ENCODE assay signal across 13 cellular contexts in the genomic region with DNA sequence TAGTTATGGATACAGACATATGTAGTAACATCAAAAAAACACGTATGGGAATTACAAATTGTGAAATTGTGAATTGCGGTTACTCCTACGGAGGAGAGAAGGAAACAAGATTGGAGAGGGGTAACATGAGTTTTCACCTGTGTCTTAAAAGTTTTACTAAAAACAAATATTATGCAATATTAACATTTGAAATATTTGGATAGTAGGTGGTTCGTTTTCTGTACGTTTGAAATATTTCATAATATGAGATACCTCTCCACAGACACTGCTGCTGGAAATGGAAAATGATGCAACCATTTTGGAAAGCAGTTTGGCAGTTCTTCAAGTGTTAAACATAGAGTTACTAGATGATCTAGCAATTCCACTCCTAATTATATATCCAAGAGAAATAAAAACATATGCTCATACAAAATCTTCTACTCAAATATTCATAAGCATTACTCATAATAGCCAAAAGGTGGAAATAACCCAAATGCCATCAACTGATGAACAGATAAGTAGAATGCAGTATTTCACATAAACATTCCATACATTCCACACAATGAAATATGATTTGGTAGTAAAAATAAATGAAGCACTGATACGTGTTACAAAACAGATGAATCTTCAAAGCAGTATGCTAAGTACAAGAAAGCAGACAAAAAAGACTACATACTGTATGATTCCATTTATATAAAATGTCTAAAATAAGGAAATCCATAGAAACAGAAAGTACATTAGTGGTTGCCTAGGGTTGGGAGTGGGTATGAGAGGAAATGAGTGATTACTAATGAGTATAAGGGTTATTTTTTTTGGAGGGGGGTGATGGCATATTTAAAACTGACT. TPM values are rescaled to one million over a fixed set of nuclear protein-coding genes. Genes with fewer than 3 reads are reported as not detected.
A peak's percentile ranks its signal among the peaks of the same experiment; 100 is the strongest.
DNase-seq lines count a peak whose midpoint lies in the region; FAIRE-seq and TF ChIP-seq lines count a peak whose summit lies in the region.
"Had no signal": no experiment of that assay in that cellular context is flagged by ENCODE, and none has a peak within 500 bp of the region (broad histone marks: within the 10 kb centered on the region; RNA-seq: fewer than 3 reads in every experiment).

No MANE protein-coding gene starts in this region.

- CTCF ChIA-PET in A673 (lab: Charles Lee), result no interaction called here

- H3K9me3 ChIP-seq in A673 (ENCODE audit: low read depth, low read length, poor library complexity, severe bottlenecking) (no peaks in the 10 kb centered on the region), esophagus muscularis mucosa (no peaks in the 10 kb centered on the region)
- H3K9me3 ChIP-seq: SJCRH30 had no signal

- H3K27ac ChIP-seq in A673 (ENCODE audit: low read depth, low read length, poor library complexity, severe bottlenecking), result peak overlapping the region; percentile 57
- H3K27ac ChIP-seq in esophagus muscularis mucosa (replicated peaks in 1 of 4), result no peak overlapping the region
- H3K27ac ChIP-seq: SJCRH30 had no signal

- H3K4me3 ChIP-seq in A673 (ENCODE audit: low read depth, low read length, poor library complexity, severe bottlenecking) (no peak overlapping the region), astrocyte of the spinal cord (ENCODE audit: low read depth, low read length) (no peak overlapping the region), esophagus muscularis mucosa (no peak overlapping the region)
- H3K4me3 ChIP-seq: SJCRH30 had no signal

- H3K4me1 ChIP-seq in A673 (ENCODE audit: insufficient read depth, low read length, poor library complexity, severe bottlenecking) (peaks cover 19% of the 10 kb centered on the region), esophagus muscularis mucosa (peaks cover 0 to 6% (median 2%) of the 10 kb centered on the region in 4 donors)

- peak; percentile 53 for FAIRE-seq in islet of Langerhans (lab: Jason Lieb, UNC)

- peak; percentile 54 for DNase-seq in A673 (ENCODE audit: low spot score)
- peak; percentile 38 for DNase-seq in HT1080 (ENCODE audit: low read depth)
- peak; percentile 45 for DNase-seq in astrocyte of the spinal cord (ENCODE audit: low read depth, low spot score)
- no peak for DNase-seq in esophagus muscularis mucosa (ENCODE audit: extremely low spot score)
- DNase-seq in NCI-H2227 (lab: John Stamatoyannopoulos, UW; ENCODE audit: unreplicated experiment), result no peak
- no peak for DNase-seq in NCI-H82 (lab: John Stamatoyannopoulos, UW)
- DNase-seq in ureter (ENCODE audit: low spot score), result no peak
- DNase-seq: activated effector memory CD4-positive, alpha-beta T cell treated with Interleukin-2 at 50 U/mL for 16 hours; AML-193; naive thymus-derived CD4-positive, alpha-beta T cell; NCI-H2171 treated with DMSO at 0.1 percent for 48 hours; SJCRH30 had no signal

- TF ChIP-seq EP300 in esophagus muscularis mucosa (IDR thresholded peaks at IDR 0.05), result no peak

- no peak for TF ChIP-seq POLR2A in esophagus muscularis mucosa (IDR thresholded peaks at IDR 0.05; ENCODE audit: low read depth)

- no peak for TF ChIP-seq CTCF in A673 (conservative IDR thresholded peaks at IDR 0.05; ENCODE audit: low read depth, low read length)
- no peak for TF ChIP-seq CTCF in astrocyte of the spinal cord (IDR thresholded peaks at IDR 0.05; ENCODE audit: low read depth, low read length)
- TF ChIP-seq CTCF in esophagus muscularis mucosa (IDR thresholded peaks at IDR 0.05), result no peak

- H3K36me3 ChIP-seq in A673 (ENCODE audit: insufficient read depth, low read length, poor library complexity, severe bottlenecking) (no peaks in the 10 kb centered on the region), esophagus muscularis mucosa (peaks cover 0 to under 1% (median 0%) of the 10 kb centered on the region in 4 donors)
- H3K36me3 ChIP-seq: SJCRH30 had no signal

- POLR2A ChIA-PET in A673 (lab: Charles Lee; ENCODE audit: low non-redundant PET), result no interaction called here

- in situ Hi-C loops in astrocyte of the spinal cord (cut with HindIII; ENCODE audit: low sequenced_read_pairs), result no loop called here

- WGBS in esophagus muscularis mucosa, result 50% methylated on average over 6 of the region's 6 CpGs

- H3K27me3 ChIP-seq in A673 (replicated peaks; ENCODE audit: insufficient read depth, low read depth, low read length, poor library complexity), result no peaks in the 10 kb centered on the region
- no peaks in the 10 kb centered on the region for H3K27me3 ChIP-seq in esophagus muscularis mucosa
- H3K27me3 ChIP-seq: SJCRH30 had no signal

- intact Hi-C loops in A673 (cut with micrococcal nuclease; ENCODE audit: unreplicated experiment) (no loop called here), esophagus muscularis mucosa (cut with DNase I) (no loop called here)

- no TSS peak for BruUV-seq in A673 (replicated peaks; lab: Mats Ljungman, UMichigan)

RNA-seq across cellular contexts. Expression of gene ABCA10, which starts 40.8 kb away (rescaled TPM):
- total RNA-seq in A673 (2021) (0.42 and 0.47 TPM in 2 replicates), esophagus muscularis mucosa (1 to 10 TPM; 2.5 to 4.2 (median 3.4) TPM), ureter (9.8 TPM)
- total RNA-seq in HT1080 (2014; rRNA removed; shearing (Covaris generic)), result 0.05 TPM in 1 of 2 replicates, not detected in the other
- 0.33 and 0.40 TPM in 2 replicates for polyA plus RNA-seq in HT1080 (2015; cell fraction: cytosol; rRNA removed)
- 0.54 and 1.1 TPM in 2 replicates for polyA plus RNA-seq in HT1080 (2015; cell fraction: nucleus; rRNA removed)
- total RNA-seq: SJCRH30 had no signal
- polyA plus RNA-seq: naive thymus-derived CD4-positive, alpha-beta T cell had no signal

RNA-seq across cellular contexts. Expression of gene ABCA5, which starts 57.5 kb away (rescaled TPM):
- total RNA-seq in A673 (2021), result 11.7 and 14.7 TPM in 2 replicates
- 0.64 and 1.1 TPM in 2 replicates for total RNA-seq in HT1080 (2014; rRNA removed; shearing (Covaris generic))
- polyA plus RNA-seq in HT1080 (2015; cell fraction: cytosol; rRNA removed), result 1.2 and 1.9 TPM in 2 replicates
- polyA plus RNA-seq in HT1080 (2015; cell fraction: nucleus; rRNA removed), result 13.4 and 13.7 TPM in 2 replicates
- total RNA-seq in esophagus muscularis mucosa, result 10 to 100 TPM in 2 of 4 donors, 1 to 10 TPM in 2; 8.8 to 20.8 (median 11.5) TPM
- 36.4 TPM for total RNA-seq in ureter
- total RNA-seq: SJCRH30 had no signal

Comparison
In these comparisons a context has a peak if more than half of its experiments do, and no peak if none do; other contexts are left out.
1. DNase-seq: peak in A673 (single experiment), HT1080 (single experiment) and astrocyte of the spinal cord (single experiment); none in esophagus muscularis mucosa (single experiment), NCI-H2227 (single experiment), NCI-H82 (single experiment) and ureter (single experiment).